ENCODE assay signal across 1 cellular context in genomic region chr17:7313028-7313889, GRCh38.
A peak's percentile ranks its signal among the peaks of the same experiment; 100 is the strongest.
TF ChIP-seq lines count a peak whose summit lies in the region.

No MANE protein-coding gene starts in this region.

TF ChIP-seq in HepG2, 621 proteins besides CTCF, POLR2A, EP300 and RAD21 (continued from another document and continues in another):
- TF ChIP-seq CSRNP2 (CRISPR knock-in tag; conservative IDR thresholded peaks at IDR 0.05; ENCODE audit: low read depth) (no peak), ZFY (CRISPR knock-in tag; IDR thresholded peaks at IDR 0.05) (no peak), ZNF558 (CRISPR knock-in tag; IDR thresholded peaks at IDR 0.05; ENCODE audit: borderline replicate concordance) (no peak), RXRA (CRISPR knock-in tag; IDR thresholded peaks at IDR 0.05) (no peak), ZKSCAN8 (CRISPR knock-in tag; IDR thresholded peaks at IDR 0.05; ENCODE audit: borderline replicate concordance) (no peak), ZNF781 (CRISPR knock-in tag; IDR thresholded peaks at IDR 0.05; ENCODE audit: borderline replicate concordance, not compliant biosample characterization) (no peak), NFIC (IDR thresholded peaks at IDR 0.05; ENCODE audit: low read length) (0 out of 2 replicates have a peak, but pooled peaks have one; percentile 23), RELA (CRISPR knock-in tag; IDR thresholded peaks at IDR 0.05) (no peak), ZNF501 (CRISPR knock-in tag; IDR thresholded peaks at IDR 0.05) (no peak; the same call in 1 of the 2 replicates), PRDM4 (CRISPR knock-in tag; IDR thresholded peaks at IDR 0.05; ENCODE audit: borderline replicate concordance) (no peak), TAF15 (IDR thresholded peaks at IDR 0.05; ENCODE audit: low read depth, low read length, poor library complexity, severe bottlenecking) (no peak), TRIM22 (IDR thresholded peaks at IDR 0.05) (no peak), KDM2A (CRISPR knock-in tag; IDR thresholded peaks at IDR 0.05; ENCODE audit: borderline replicate concordance, low read depth) (no peak), ZNF280B (CRISPR knock-in tag; IDR thresholded peaks at IDR 0.05; ENCODE audit: borderline replicate concordance) (no peak), DNMT1 (CRISPR knock-in tag; IDR thresholded peaks at IDR 0.05) (no peak), ZNF296 (CRISPR knock-in tag; conservative IDR thresholded peaks at IDR 0.05) (no peak), JUND (CRISPR knock-in tag; IDR thresholded peaks at IDR 0.05) (peak; percentile 23; the same call in 1 of the 2 replicates), TFDP1 (CRISPR knock-in tag; IDR thresholded peaks at IDR 0.05; ENCODE audit: borderline replicate concordance) (no peak), SOX5 (CRISPR knock-in tag; IDR thresholded peaks at IDR 0.05; ENCODE audit: borderline replicate concordance) (no peak), ZNF143 (CRISPR knock-in tag; IDR thresholded peaks at IDR 0.05) (no peak), ETV6 (CRISPR knock-in tag; conservative IDR thresholded peaks at IDR 0.05) (no peak), WIZ (CRISPR knock-in tag; IDR thresholded peaks at IDR 0.05) (no peak), ZNF670 (CRISPR knock-in tag; IDR thresholded peaks at IDR 0.05; ENCODE audit: borderline replicate concordance) (no peak), ZNF737 (CRISPR knock-in tag; IDR thresholded peaks at IDR 0.05; ENCODE audit: borderline replicate concordance) (no peak), NCOR1 (IDR thresholded peaks at IDR 0.05; ENCODE audit: borderline replicate concordance, low read length) (no peak), ZNF570 (CRISPR knock-in tag; IDR thresholded peaks at IDR 0.05; ENCODE audit: borderline replicate concordance) (no peak), ZNF660 (CRISPR knock-in tag; IDR thresholded peaks at IDR 0.05; ENCODE audit: borderline replicate concordance, low read depth) (no peak), MTF2 (CRISPR knock-in tag; IDR thresholded peaks at IDR 0.05; ENCODE audit: borderline replicate concordance) (no peak), KDM3A (CRISPR knock-in tag; IDR thresholded peaks at IDR 0.05; ENCODE audit: low read depth) (no peak), ZNF674 (CRISPR knock-in tag; IDR thresholded peaks at IDR 0.05; ENCODE audit: low read depth) (no peak), ZNF33B (CRISPR knock-in tag; IDR thresholded peaks at IDR 0.05) (no peak), SMC3 (IDR thresholded peaks at IDR 0.05; ENCODE audit: low read length) (no peak), RNF2 (conservative IDR thresholded peaks at IDR 0.05; ENCODE audit: low read depth) (no peak), PAF1 (CRISPR knock-in tag; IDR thresholded peaks at IDR 0.05) (0 out of 2 replicates have a peak, but pooled peaks have one; percentile 62), ZNF282 (IDR thresholded peaks at IDR 0.05; ENCODE audit: partially characterized antibody) (no peak), SIN3A (IDR thresholded peaks at IDR 0.05; ENCODE audit: borderline replicate concordance, low read depth, low read length) (no peak), POLR2G (IDR thresholded peaks at IDR 0.05; ENCODE audit: low read depth, low read length) (peak; percentile 57), ZFYVE20 (CRISPR knock-in tag; IDR thresholded peaks at IDR 0.05; ENCODE audit: borderline replicate concordance, low read depth) (no peak), MAFG (CRISPR knock-in tag; IDR thresholded peaks at IDR 0.05) (no peak), ZNF326 (CRISPR knock-in tag; IDR thresholded peaks at IDR 0.05; ENCODE audit: borderline replicate concordance) (no peak), ZFP36L2 (CRISPR knock-in tag; IDR thresholded peaks at IDR 0.05) (no peak), KLF15 (CRISPR knock-in tag; IDR thresholded peaks at IDR 0.05; ENCODE audit: borderline replicate concordance) (no peak), BRF2 (CRISPR knock-in tag; IDR thresholded peaks at IDR 0.05) (no peak), ZNF205 (CRISPR knock-in tag; IDR thresholded peaks at IDR 0.05) (no peak), REL (CRISPR knock-in tag; conservative IDR thresholded peaks at IDR 0.05) (no peak)
- TF ChIP-seq, protein P1, sequence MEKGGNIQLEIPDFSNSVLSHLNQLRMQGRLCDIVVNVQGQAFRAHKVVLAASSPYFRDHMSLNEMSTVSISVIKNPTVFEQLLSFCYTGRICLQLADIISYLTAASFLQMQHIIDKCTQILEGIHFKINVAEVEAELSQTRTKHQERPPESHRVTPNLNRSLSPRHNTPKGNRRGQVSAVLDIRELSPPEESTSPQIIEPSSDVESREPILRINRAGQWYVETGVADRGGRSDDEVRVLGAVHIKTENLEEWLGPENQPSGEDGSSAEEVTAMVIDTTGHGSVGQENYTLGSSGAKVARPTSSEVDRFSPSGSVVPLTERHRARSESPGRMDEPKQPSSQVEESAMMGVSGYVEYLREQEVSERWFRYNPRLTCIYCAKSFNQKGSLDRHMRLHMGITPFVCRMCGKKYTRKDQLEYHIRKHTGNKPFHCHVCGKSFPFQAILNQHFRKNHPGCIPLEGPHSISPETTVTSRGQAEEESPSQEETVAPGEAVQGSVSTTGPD (CRISPR knock-in tag; IDR thresholded peaks at IDR 0.05) = no peak
- TF ChIP-seq, protein P2, sequence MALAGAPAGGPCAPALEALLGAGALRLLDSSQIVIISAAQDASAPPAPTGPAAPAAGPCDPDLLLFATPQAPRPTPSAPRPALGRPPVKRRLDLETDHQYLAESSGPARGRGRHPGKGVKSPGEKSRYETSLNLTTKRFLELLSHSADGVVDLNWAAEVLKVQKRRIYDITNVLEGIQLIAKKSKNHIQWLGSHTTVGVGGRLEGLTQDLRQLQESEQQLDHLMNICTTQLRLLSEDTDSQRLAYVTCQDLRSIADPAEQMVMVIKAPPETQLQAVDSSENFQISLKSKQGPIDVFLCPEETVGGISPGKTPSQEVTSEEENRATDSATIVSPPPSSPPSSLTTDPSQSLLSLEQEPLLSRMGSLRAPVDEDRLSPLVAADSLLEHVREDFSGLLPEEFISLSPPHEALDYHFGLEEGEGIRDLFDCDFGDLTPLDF (CRISPR knock-in tag; IDR thresholded peaks at IDR 0.05) = no peak
- TF ChIP-seq, protein P3, sequence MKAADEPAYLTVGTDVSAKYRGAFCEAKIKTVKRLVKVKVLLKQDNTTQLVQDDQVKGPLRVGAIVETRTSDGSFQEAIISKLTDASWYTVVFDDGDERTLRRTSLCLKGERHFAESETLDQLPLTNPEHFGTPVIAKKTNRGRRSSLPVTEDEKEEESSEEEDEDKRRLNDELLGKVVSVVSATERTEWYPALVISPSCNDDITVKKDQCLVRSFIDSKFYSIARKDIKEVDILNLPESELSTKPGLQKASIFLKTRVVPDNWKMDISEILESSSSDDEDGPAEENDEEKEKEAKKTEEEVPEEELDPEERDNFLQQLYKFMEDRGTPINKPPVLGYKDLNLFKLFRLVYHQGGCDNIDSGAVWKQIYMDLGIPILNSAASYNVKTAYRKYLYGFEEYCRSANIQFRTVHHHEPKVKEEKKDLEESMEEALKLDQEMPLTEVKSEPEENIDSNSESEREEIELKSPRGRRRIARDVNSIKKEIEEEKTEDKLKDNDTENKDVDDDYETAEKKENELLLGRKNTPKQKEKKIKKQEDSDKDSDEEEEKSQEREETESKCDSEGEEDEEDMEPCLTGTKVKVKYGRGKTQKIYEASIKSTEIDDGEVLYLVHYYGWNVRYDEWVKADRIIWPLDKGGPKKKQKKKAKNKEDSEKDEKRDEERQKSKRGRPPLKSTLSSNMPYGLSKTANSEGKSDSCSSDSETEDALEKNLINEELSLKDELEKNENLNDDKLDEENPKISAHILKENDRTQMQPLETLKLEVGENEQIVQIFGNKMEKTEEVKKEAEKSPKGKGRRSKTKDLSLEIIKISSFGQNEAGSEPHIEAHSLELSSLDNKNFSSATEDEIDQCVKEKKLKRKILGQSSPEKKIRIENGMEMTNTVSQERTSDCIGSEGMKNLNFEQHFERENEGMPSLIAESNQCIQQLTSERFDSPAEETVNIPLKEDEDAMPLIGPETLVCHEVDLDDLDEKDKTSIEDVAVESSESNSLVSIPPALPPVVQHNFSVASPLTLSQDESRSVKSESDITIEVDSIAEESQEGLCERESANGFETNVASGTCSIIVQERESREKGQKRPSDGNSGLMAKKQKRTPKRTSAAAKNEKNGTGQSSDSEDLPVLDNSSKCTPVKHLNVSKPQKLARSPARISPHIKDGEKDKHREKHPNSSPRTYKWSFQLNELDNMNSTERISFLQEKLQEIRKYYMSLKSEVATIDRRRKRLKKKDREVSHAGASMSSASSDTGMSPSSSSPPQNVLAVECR (CRISPR knock-in tag; IDR thresholded peaks at IDR 0.05; ENCODE audit: borderline replicate concordance) = no peak
- TF ChIP-seq, protein P4, sequence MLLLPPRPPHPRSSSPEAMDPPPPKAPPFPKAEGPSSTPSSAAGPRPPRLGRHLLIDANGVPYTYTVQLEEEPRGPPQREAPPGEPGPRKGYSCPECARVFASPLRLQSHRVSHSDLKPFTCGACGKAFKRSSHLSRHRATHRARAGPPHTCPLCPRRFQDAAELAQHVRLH (CRISPR knock-in tag; IDR thresholded peaks at IDR 0.05; ENCODE audit: borderline replicate concordance, low read depth) = no peak
- TF ChIP-seq, protein P5, sequence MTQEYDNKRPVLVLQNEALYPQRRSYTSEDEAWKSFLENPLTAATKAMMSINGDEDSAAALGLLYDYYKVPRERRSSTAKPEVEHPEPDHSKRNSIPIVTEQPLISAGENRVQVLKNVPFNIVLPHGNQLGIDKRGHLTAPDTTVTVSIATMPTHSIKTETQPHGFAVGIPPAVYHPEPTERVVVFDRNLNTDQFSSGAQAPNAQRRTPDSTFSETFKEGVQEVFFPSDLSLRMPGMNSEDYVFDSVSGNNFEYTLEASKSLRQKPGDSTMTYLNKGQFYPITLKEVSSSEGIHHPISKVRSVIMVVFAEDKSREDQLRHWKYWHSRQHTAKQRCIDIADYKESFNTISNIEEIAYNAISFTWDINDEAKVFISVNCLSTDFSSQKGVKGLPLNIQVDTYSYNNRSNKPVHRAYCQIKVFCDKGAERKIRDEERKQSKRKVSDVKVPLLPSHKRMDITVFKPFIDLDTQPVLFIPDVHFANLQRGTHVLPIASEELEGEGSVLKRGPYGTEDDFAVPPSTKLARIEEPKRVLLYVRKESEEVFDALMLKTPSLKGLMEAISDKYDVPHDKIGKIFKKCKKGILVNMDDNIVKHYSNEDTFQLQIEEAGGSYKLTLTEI (CRISPR knock-in tag; conservative IDR thresholded peaks at IDR 0.05) = no peak
